Comparison of ENCODE assay signal across 2 cellular contexts in genomic region chr15:100200287-100200772, GRCh38.
TF ChIP-seq lines count a peak whose summit lies in the region.

No MANE protein-coding gene starts in this region.

TF ChIP-seq in H1, 55 proteins besides CTCF, POLR2A, EP300 and RAD21 (continued from another document):
- TF ChIP-seq MAX (IDR thresholded peaks at IDR 0.05) (no peak), SAP30 (IDR thresholded peaks at IDR 0.05; ENCODE audit: insufficient read depth, insufficient replicate concordance, low read length) (no peak), SP2 (IDR thresholded peaks at IDR 0.05; ENCODE audit: low read length) (no peak), RXRA (IDR thresholded peaks at IDR 0.05; ENCODE audit: insufficient read depth, low read depth, low read length) (no peak), SUZ12 (IDR thresholded peaks at IDR 0.05; ENCODE audit: low read length) (no peak), BCL11A (IDR thresholded peaks at IDR 0.05; ENCODE audit: low read depth in 2 of 2, low read length in 2 of 2) (no peak), POU5F1 (IDR thresholded peaks at IDR 0.05; ENCODE audit: low read depth, low read length) (no peak), CREB1 (IDR thresholded peaks at IDR 0.05) (no peak)

TF ChIP-seq in WTC11, 78 proteins besides CTCF, POLR2A, EP300 and RAD21 (continued from another document):
- TF ChIP-seq ZNF532 (CRISPR knock-in tag; IDR thresholded peaks at IDR 0.05; ENCODE audit: borderline replicate concordance) (no peak), IRF2 (CRISPR knock-in tag; IDR thresholded peaks at IDR 0.05; ENCODE audit: borderline replicate concordance, low read depth) (no peak), CBFB (CRISPR knock-in tag; IDR thresholded peaks at IDR 0.05; ENCODE audit: low read depth) (no peak), AR (CRISPR knock-in tag; IDR thresholded peaks at IDR 0.05) (no peak), SOX15 (CRISPR knock-in tag; IDR thresholded peaks at IDR 0.05) (no peak), SP1 (CRISPR knock-in tag; conservative IDR thresholded peaks at IDR 0.05) (no peak), ZNF232 (CRISPR knock-in tag; IDR thresholded peaks at IDR 0.05) (no peak), ZNF219 (CRISPR knock-in tag; IDR thresholded peaks at IDR 0.05; ENCODE audit: borderline replicate concordance) (no peak), ERG (CRISPR knock-in tag; IDR thresholded peaks at IDR 0.05) (no peak), MLX (CRISPR knock-in tag; IDR thresholded peaks at IDR 0.05) (no peak), FOXP4 (CRISPR knock-in tag; IDR thresholded peaks at IDR 0.05) (no peak), OVOL2 (CRISPR knock-in tag; IDR thresholded peaks at IDR 0.05; ENCODE audit: borderline replicate concordance) (no peak), ZNF263 (CRISPR knock-in tag; IDR thresholded peaks at IDR 0.05; ENCODE audit: low read depth) (no peak), NR1H2 (CRISPR knock-in tag; IDR thresholded peaks at IDR 0.05) (no peak), ZNF423 (CRISPR knock-in tag; IDR thresholded peaks at IDR 0.05) (no peak), CREM (CRISPR knock-in tag; IDR thresholded peaks at IDR 0.05) (no peak), E2F4 (CRISPR knock-in tag; IDR thresholded peaks at IDR 0.05; ENCODE audit: borderline replicate concordance, low read depth) (no peak), JUN (CRISPR knock-in tag; IDR thresholded peaks at IDR 0.05) (no peak), ATF3 (CRISPR knock-in tag; conservative IDR thresholded peaks at IDR 0.05) (no peak)
